ENCODE assay signal across 9 cellular contexts in genomic region chr15:77538011-77538410, GRCh38.
DNase-seq lines count a peak whose midpoint lies in the region; ATAC-seq and TF ChIP-seq lines count a peak whose summit lies in the region.
"Had no signal": no experiment of that assay in that cellular context is flagged by ENCODE, and none has a peak within 500 bp of the region (broad histone marks: within the 10 kb centered on the region; RNA-seq: fewer than 3 reads in every experiment).

No MANE protein-coding gene starts in this region.

- no peaks in the 10 kb centered on the region for H3K9me3 ChIP-seq in body of pancreas

- TF ChIP-seq CTCF in body of pancreas (IDR thresholded peaks at IDR 0.05): no peak

- WGBS in body of pancreas, 2 donors: 49 to 51% methylated on average over 6 of the region's 6 CpGs

- TF ChIP-seq POLR2A in body of pancreas (IDR thresholded peaks at IDR 0.05): no peak

- no peaks in the 10 kb centered on the region for H3K36me3 ChIP-seq in body of pancreas (replicated peaks in 1 of 2; ENCODE audit: insufficient read depth in 1 of 2, low read depth in 2 of 2)

- DNase-seq in Ammon's horn (ENCODE audit: low spot score): peak; percentile 64
- DNase-seq in body of pancreas: no peak
- DNase-seq in mucosa of gallbladder (ENCODE audit: low spot score): no peak
- DNase-seq in DMS153 (lab: John Stamatoyannopoulos, UW): no peak
- no peak for DNase-seq in glomerular visceral epithelial cell (ENCODE audit: extremely low spot score)
- no peak for DNase-seq in central memory CD4-positive, alpha-beta T cell
- DNase-seq: ACHN had no signal

- intact Hi-C loops in body of pancreas (cut with DNase I): no loop called here

- no peak overlapping the region for H3K4me3 ChIP-seq in body of pancreas

- H3K27ac ChIP-seq in body of pancreas: peak overlapping the region in 3 of 4 donors; percentile 36 to 68 (median 53)

- no peaks in the 10 kb centered on the region for H3K27me3 ChIP-seq in body of pancreas

- ATAC-seq in GM19324 (IDR thresholded peaks at IDR 0.05; ENCODE audit: low FRiP score, unreplicated experiment): peak; percentile 61
- ATAC-seq in HG02943 (IDR thresholded peaks at IDR 0.05; ENCODE audit: low read depth, unreplicated experiment): peak; percentile 53
- ATAC-seq in body of pancreas: no peak

- H3K4me1 ChIP-seq in body of pancreas: peaks cover 26% of the 10 kb centered on the region
